Comparison of ENCODE assay signal across 1 cellular context in the genomic region with DNA sequence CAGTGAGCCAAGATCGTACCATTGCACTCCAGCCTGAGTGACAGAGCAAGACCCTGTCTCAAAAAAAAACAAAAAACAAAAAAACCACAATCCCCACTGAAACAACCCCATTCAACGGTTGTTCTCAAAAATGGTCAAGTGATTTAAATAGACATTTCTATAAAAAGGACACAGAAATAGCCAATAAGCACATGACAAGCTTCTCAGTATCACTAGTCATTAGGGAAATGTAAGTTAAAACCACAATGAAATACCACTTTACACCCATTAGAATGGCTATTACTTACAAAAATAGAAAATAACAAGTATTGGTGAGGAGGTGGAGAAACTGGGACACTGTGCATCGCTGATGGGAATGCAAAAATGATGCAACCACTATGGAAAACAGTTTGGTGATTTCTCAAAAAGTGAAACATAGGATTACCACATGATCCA.
TF ChIP-seq lines count a peak whose summit lies in the region.

No MANE protein-coding gene starts in this region.

TF ChIP-seq in GM12878, 131 proteins besides CTCF, POLR2A, EP300 and RAD21 (continued from another document):
- TF ChIP-seq, protein P1, sequence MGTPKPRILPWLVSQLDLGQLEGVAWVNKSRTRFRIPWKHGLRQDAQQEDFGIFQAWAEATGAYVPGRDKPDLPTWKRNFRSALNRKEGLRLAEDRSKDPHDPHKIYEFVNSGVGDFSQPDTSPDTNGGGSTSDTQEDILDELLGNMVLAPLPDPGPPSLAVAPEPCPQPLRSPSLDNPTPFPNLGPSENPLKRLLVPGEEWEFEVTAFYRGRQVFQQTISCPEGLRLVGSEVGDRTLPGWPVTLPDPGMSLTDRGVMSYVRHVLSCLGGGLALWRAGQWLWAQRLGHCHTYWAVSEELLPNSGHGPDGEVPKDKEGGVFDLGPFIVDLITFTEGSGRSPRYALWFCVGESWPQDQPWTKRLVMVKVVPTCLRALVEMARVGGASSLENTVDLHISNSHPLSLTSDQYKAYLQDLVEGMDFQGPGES (IDR thresholded peaks at IDR 0.05), result no peak
- TF ChIP-seq, protein P2, sequence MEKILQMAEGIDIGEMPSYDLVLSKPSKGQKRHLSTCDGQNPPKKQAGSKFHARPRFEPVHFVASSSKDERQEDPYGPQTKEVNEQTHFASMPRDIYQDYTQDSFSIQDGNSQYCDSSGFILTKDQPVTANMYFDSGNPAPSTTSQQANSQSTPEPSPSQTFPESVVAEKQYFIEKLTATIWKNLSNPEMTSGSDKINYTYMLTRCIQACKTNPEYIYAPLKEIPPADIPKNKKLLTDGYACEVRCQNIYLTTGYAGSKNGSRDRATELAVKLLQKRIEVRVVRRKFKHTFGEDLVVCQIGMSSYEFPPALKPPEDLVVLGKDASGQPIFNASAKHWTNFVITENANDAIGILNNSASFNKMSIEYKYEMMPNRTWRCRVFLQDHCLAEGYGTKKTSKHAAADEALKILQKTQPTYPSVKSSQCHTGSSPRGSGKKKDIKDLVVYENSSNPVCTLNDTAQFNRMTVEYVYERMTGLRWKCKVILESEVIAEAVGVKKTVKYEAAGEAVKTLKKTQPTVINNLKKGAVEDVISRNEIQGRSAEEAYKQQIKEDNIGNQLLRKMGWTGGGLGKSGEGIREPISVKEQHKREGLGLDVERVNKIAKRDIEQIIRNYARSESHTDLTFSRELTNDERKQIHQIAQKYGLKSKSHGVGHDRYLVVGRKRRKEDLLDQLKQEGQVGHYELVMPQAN (conservative IDR thresholded peaks at IDR 0.05), result no peak
- TF ChIP-seq NFXL1 (IDR thresholded peaks at IDR 0.05; ENCODE audit: borderline replicate concordance) (no peak), REST (IDR thresholded peaks at IDR 0.05; ENCODE audit: low read depth, low read length) (no peak), BACH1 (IDR thresholded peaks at IDR 0.05; ENCODE audit: borderline replicate concordance) (no peak), RUNX3 (IDR thresholded peaks at IDR 0.05; ENCODE audit: low read length) (peak; percentile 93), NR2C1 (IDR thresholded peaks at IDR 0.05) (no peak), SPI1 (IDR thresholded peaks at IDR 0.05; ENCODE audit: borderline replicate concordance, insufficient read depth, low read depth, low read length) (no peak), TCF7 (IDR thresholded peaks at IDR 0.05; ENCODE audit: borderline replicate concordance) (no peak), GABPA (IDR thresholded peaks at IDR 0.05; ENCODE audit: low read depth) (0 out of 2 replicates have a peak, but pooled peaks have one; percentile 23), ZNF622 (IDR thresholded peaks at IDR 0.05) (no peak)
- TF ChIP-seq, protein P3, sequence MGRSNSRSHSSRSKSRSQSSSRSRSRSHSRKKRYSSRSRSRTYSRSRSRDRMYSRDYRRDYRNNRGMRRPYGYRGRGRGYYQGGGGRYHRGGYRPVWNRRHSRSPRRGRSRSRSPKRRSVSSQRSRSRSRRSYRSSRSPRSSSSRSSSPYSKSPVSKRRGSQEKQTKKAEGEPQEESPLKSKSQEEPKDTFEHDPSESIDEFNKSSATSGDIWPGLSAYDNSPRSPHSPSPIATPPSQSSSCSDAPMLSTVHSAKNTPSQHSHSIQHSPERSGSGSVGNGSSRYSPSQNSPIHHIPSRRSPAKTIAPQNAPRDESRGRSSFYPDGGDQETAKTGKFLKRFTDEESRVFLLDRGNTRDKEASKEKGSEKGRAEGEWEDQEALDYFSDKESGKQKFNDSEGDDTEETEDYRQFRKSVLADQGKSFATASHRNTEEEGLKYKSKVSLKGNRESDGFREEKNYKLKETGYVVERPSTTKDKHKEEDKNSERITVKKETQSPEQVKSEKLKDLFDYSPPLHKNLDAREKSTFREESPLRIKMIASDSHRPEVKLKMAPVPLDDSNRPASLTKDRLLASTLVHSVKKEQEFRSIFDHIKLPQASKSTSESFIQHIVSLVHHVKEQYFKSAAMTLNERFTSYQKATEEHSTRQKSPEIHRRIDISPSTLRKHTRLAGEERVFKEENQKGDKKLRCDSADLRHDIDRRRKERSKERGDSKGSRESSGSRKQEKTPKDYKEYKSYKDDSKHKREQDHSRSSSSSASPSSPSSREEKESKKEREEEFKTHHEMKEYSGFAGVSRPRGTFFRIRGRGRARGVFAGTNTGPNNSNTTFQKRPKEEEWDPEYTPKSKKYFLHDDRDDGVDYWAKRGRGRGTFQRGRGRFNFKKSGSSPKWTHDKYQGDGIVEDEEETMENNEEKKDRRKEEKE (IDR thresholded peaks at IDR 0.05), result no peak
